In the genomic region with DNA sequence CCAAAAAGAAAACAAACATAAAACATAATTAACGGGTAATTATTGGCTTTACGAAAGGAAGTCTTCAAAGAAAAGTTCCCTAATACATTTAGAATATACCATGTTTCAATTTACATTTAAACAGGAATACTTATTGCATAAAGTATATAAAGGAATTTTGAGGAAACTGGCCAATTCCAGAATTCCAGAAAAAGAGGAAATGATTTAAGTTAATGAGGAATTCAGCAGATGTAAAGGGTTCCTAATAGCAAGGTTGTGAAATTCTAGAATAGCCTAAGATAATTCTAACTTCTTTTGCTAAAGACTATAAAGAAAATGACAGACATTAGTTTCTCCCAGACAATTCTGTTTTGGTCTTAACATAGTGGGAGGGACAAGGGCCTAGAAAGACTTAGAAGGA, we compare ENCODE assay signal across 22 cellular contexts. TPM values are rescaled to one million over a fixed set of nuclear protein-coding genes. Genes with fewer than 3 reads are reported as not detected.
A peak's percentile ranks its signal among the peaks of the same experiment; 100 is the strongest.
DNase-seq lines count a peak whose midpoint lies in the region; ATAC-seq lines count a peak whose summit lies in the region.
"Had no signal": no experiment of that assay in that cellular context is flagged by ENCODE, and none has a peak within 500 bp of the region (broad histone marks: within the 10 kb centered on the region; RNA-seq: fewer than 3 reads in every experiment).

No MANE protein-coding gene starts in this region.

- no peaks in the 10 kb centered on the region for H3K9me3 Mint-ChIP-seq in stimulated activated naive CD8-positive, alpha-beta T cell treated with anti-CD3 and anti-CD28 coated beads, Interleukin-15, Interleukin-2, amounts not matched to agents 100 ng/mL and 50 ng/mL, for 24 hours
- H3K9me3 Mint-ChIP-seq in stimulated activated naive CD8-positive, alpha-beta T cell treated with anti-CD3 and anti-CD28 coated beads, Interleukin-15, amount 100 ng/mL, for 72 hours: no peaks in the 10 kb centered on the region
- H3K9me3 Mint-ChIP-seq in central memory CD8-positive, alpha-beta T cell: no peaks in the 10 kb centered on the region
- H3K9me3 Mint-ChIP-seq in immature natural killer cell: no peaks in the 10 kb centered on the region
- H3K9me3 Mint-ChIP-seq in stimulated activated memory B cell treated with anti-CD40 and anti-IgM and Interleukin-4, amounts not matched to agents 10 μg/mL and 1 μg/mL and 100 μg/mL, for 72 hours: no peaks in the 10 kb centered on the region
- no peaks in the 10 kb centered on the region for H3K9me3 Mint-ChIP-seq in activated T-helper 1 cell treated with anti-CD3 and anti-CD28 coated beads, Interleukin-12 subunit alpha, Interleukin-12 subunit beta, Interleukin-2, Interleukin-4 antibody, amounts not matched to agents 30 ng/mL and 10 ng/mL and 1 ng/mL, durations not matched to agents 14 hours and 24 hours and 36 hours
- H3K9me3 Mint-ChIP-seq: activated naive CD4-positive, alpha-beta T cell treated with anti-CD3 and anti-CD28 coated beads for 36 hours; activated T-cell treated with anti-CD3 and anti-CD28 coated beads, Interleukin-2, amount 50 U/mL, for 24 hours; nephron progenitor cell; stimulated activated naive B cell treated with anti-CD40 and anti-IgM and Interleukin-4, amounts not matched to agents 10 μg/mL and 1 μg/mL and 100 μg/mL, for 72 hours had no signal

- ATAC-seq in stimulated activated naive CD8-positive, alpha-beta T cell treated with anti-CD3 and anti-CD28 coated beads, Interleukin-15, amount 100 ng/mL, for 72 hours: no peak
- ATAC-seq in central memory CD8-positive, alpha-beta T cell (replicated peaks; ENCODE audit: extremely low read depth, poor library complexity, severe bottlenecking): no peak
- no peak for ATAC-seq in stimulated activated memory B cell treated with anti-CD40 and anti-IgM and Interleukin-4, amounts not matched to agents 10 μg/mL and 1 μg/mL and 100 μg/mL, for 72 hours
- ATAC-seq: A549; stimulated activated naive B cell treated with anti-CD40 and anti-IgM and Interleukin-4, amounts not matched to agents 10 μg/mL and 1 μg/mL and 100 μg/mL, for 72 hours had no signal

- no peak for DNase-seq in stimulated activated naive CD8-positive, alpha-beta T cell treated with anti-CD3 and anti-CD28 coated beads, Interleukin-15, amount 100 ng/mL, for 72 hours
- no peak for DNase-seq in central memory CD8-positive, alpha-beta T cell (ENCODE audit: low spot score in 2 of 2)
- no peak for DNase-seq in immature natural killer cell
- DNase-seq in activated T-helper 1 cell treated with anti-CD3 and anti-CD28 coated beads, Interleukin-12 subunit alpha, Interleukin-12 subunit beta, Interleukin-2, Interleukin-4 antibody, amounts not matched to agents 30 ng/mL and 10 ng/mL and 1 ng/mL, durations not matched to agents 14 hours and 24 hours and 36 hours (ENCODE audit: low spot score): no peak
- no peak for DNase-seq in effector CD8-positive, alpha-beta T cell (lab: John Stamatoyannopoulos, UW)
- DNase-seq in NCI-H524 (lab: John Stamatoyannopoulos, UW): no peak
- DNase-seq: activated CD4-positive, CD25-positive, alpha-beta regulatory T cell treated with anti-CD3 and anti-CD28 coated beads, Interleukin-2, amount 50 U/mL, for 72 hours; activated CD8-positive, alpha-beta T cell treated with anti-CD3 and anti-CD28 coated beads, Interleukin-2, amount 10 ng/mL, durations not matched to agents 7 days and 5 days; activated naive CD4-positive, alpha-beta T cell treated with anti-CD3 and anti-CD28 coated beads for 36 hours; activated T-cell treated with anti-CD3 and anti-CD28 coated beads, Interleukin-2, amount 50 U/mL, for 24 hours; C1 segment of cervical spinal cord; foreskin melanocyte; Karpas-422; NCI-H1930; NCI-H446 treated with DMSO at 0.1 percent for 48 hours; nephron progenitor cell; stimulated activated CD4-positive, alpha-beta T cell treated with anti-CD3 and anti-CD28 coated beads, Interleukin-1b, Interleukin-23, amount 100 ng/mL, for 48 hours; stimulated activated naive B cell treated with anti-CD40 and anti-IgM and Interleukin-4, amounts not matched to agents 10 μg/mL and 1 μg/mL and 100 μg/mL, for 72 hours; T1000 had no signal

- peaks cover 23% of the 10 kb centered on the region for H3K36me3 Mint-ChIP-seq in stimulated activated naive CD8-positive, alpha-beta T cell treated with anti-CD3 and anti-CD28 coated beads, Interleukin-15, Interleukin-2, amounts not matched to agents 100 ng/mL and 50 ng/mL, for 24 hours (ENCODE audit: low read depth)
- H3K36me3 Mint-ChIP-seq in central memory CD8-positive, alpha-beta T cell (ENCODE audit: insufficient read depth): no peaks in the 10 kb centered on the region
- H3K36me3 Mint-ChIP-seq in immature natural killer cell: peaks cover 0 to 13% (median 13%) of the 10 kb centered on the region in 3 donors
- H3K36me3 Mint-ChIP-seq in stimulated activated memory B cell treated with anti-CD40 and anti-IgM and Interleukin-4, amounts not matched to agents 10 μg/mL and 1 μg/mL and 100 μg/mL, for 72 hours: peaks cover 18% of the 10 kb centered on the region
- peaks cover 14% of the 10 kb centered on the region for H3K36me3 Mint-ChIP-seq in activated T-helper 1 cell treated with anti-CD3 and anti-CD28 coated beads, Interleukin-12 subunit alpha, Interleukin-12 subunit beta, Interleukin-2, Interleukin-4 antibody, amounts not matched to agents 30 ng/mL and 10 ng/mL and 1 ng/mL, durations not matched to agents 14 hours and 24 hours and 36 hours (ENCODE audit: low read depth)

- H3K27ac Mint-ChIP-seq in stimulated activated naive CD8-positive, alpha-beta T cell treated with anti-CD3 and anti-CD28 coated beads, Interleukin-15, Interleukin-2, amounts not matched to agents 100 ng/mL and 50 ng/mL, for 24 hours: no peak overlapping the region
- no peak overlapping the region for H3K27ac Mint-ChIP-seq in stimulated activated naive CD8-positive, alpha-beta T cell treated with anti-CD3 and anti-CD28 coated beads, Interleukin-15, amount 100 ng/mL, for 72 hours
- H3K27ac Mint-ChIP-seq in central memory CD8-positive, alpha-beta T cell (ENCODE audit: low read depth): no peak overlapping the region
- peak overlapping the region in 5 of 6 donors; percentile 14 to 95 (median 84) for H3K27ac Mint-ChIP-seq in immature natural killer cell
- H3K27ac Mint-ChIP-seq in stimulated activated memory B cell treated with anti-CD40 and anti-IgM and Interleukin-4, amounts not matched to agents 10 μg/mL and 1 μg/mL and 100 μg/mL, for 72 hours: peak overlapping the region; percentile 69
- no peak overlapping the region for H3K27ac Mint-ChIP-seq in activated T-helper 1 cell treated with anti-CD3 and anti-CD28 coated beads, Interleukin-12 subunit alpha, Interleukin-12 subunit beta, Interleukin-2, Interleukin-4 antibody, amounts not matched to agents 30 ng/mL and 10 ng/mL and 1 ng/mL, durations not matched to agents 14 hours and 24 hours and 36 hours
- H3K27ac Mint-ChIP-seq: activated naive CD4-positive, alpha-beta T cell treated with anti-CD3 and anti-CD28 coated beads for 36 hours; activated T-cell treated with anti-CD3 and anti-CD28 coated beads, Interleukin-2, amount 50 U/mL, for 24 hours had no signal

- peaks cover 4% of the 10 kb centered on the region for H3K27me3 Mint-ChIP-seq in stimulated activated naive CD8-positive, alpha-beta T cell treated with anti-CD3 and anti-CD28 coated beads, Interleukin-15, Interleukin-2, amounts not matched to agents 100 ng/mL and 50 ng/mL, for 24 hours
- no peaks in the 10 kb centered on the region for H3K27me3 Mint-ChIP-seq in stimulated activated naive CD8-positive, alpha-beta T cell treated with anti-CD3 and anti-CD28 coated beads, Interleukin-15, amount 100 ng/mL, for 72 hours
- no peaks in the 10 kb centered on the region for H3K27me3 Mint-ChIP-seq in central memory CD8-positive, alpha-beta T cell
- peaks cover 0 to 3% (median 3%) of the 10 kb centered on the region in 3 donors for H3K27me3 Mint-ChIP-seq in immature natural killer cell (ENCODE audit: low read depth in 3 of 3)
- no peaks in the 10 kb centered on the region for H3K27me3 Mint-ChIP-seq in stimulated activated memory B cell treated with anti-CD40 and anti-IgM and Interleukin-4, amounts not matched to agents 10 μg/mL and 1 μg/mL and 100 μg/mL, for 72 hours
- no peaks in the 10 kb centered on the region for H3K27me3 Mint-ChIP-seq in activated T-helper 1 cell treated with anti-CD3 and anti-CD28 coated beads, Interleukin-12 subunit alpha, Interleukin-12 subunit beta, Interleukin-2, Interleukin-4 antibody, amounts not matched to agents 30 ng/mL and 10 ng/mL and 1 ng/mL, durations not matched to agents 14 hours and 24 hours and 36 hours (ENCODE audit: insufficient read depth)
- H3K27me3 Mint-ChIP-seq: activated T-cell treated with anti-CD3 and anti-CD28 coated beads, Interleukin-2, amount 50 U/mL, for 24 hours; stimulated activated naive B cell treated with anti-CD40 and anti-IgM and Interleukin-4, amounts not matched to agents 10 μg/mL and 1 μg/mL and 100 μg/mL, for 72 hours had no signal

- H3K4me1 Mint-ChIP-seq in stimulated activated naive CD8-positive, alpha-beta T cell treated with anti-CD3 and anti-CD28 coated beads, Interleukin-15, Interleukin-2, amounts not matched to agents 100 ng/mL and 50 ng/mL, for 24 hours (ENCODE audit: low read depth): peaks cover 51% of the 10 kb centered on the region
- H3K4me1 Mint-ChIP-seq in stimulated activated naive CD8-positive, alpha-beta T cell treated with anti-CD3 and anti-CD28 coated beads, Interleukin-15, amount 100 ng/mL, for 72 hours: peaks cover 55% of the 10 kb centered on the region
- peaks cover 39% of the 10 kb centered on the region for H3K4me1 Mint-ChIP-seq in central memory CD8-positive, alpha-beta T cell
- H3K4me1 Mint-ChIP-seq in immature natural killer cell: peaks cover 52 to 83% of the 10 kb centered on the region in 2 donors
- H3K4me1 Mint-ChIP-seq in stimulated activated memory B cell treated with anti-CD40 and anti-IgM and Interleukin-4, amounts not matched to agents 10 μg/mL and 1 μg/mL and 100 μg/mL, for 72 hours: peaks cover 23% of the 10 kb centered on the region
- H3K4me1 Mint-ChIP-seq in activated T-helper 1 cell treated with anti-CD3 and anti-CD28 coated beads, Interleukin-12 subunit alpha, Interleukin-12 subunit beta, Interleukin-2, Interleukin-4 antibody, amounts not matched to agents 30 ng/mL and 10 ng/mL and 1 ng/mL, durations not matched to agents 14 hours and 24 hours and 36 hours (ENCODE audit: low read depth): peaks cover 36% of the 10 kb centered on the region

- intact Hi-C loops in activated T-helper 1 cell treated with anti-CD3 and anti-CD28 coated beads, Interleukin-12 subunit alpha, Interleukin-12 subunit beta, Interleukin-2, Interleukin-4 antibody, amounts not matched to agents 30 ng/mL and 10 ng/mL and 1 ng/mL, durations not matched to agents 14 hours and 24 hours and 36 hours (cut with micrococcal nuclease): loop anchor here (2.0 to 10.0 kb wide), 7 partner anchors 35 to 1563 kb away; a partner anchor contains a TSS

- peak overlapping the region; percentile 3 for H3K4me3 Mint-ChIP-seq in stimulated activated naive CD8-positive, alpha-beta T cell treated with anti-CD3 and anti-CD28 coated beads, Interleukin-15, Interleukin-2, amounts not matched to agents 100 ng/mL and 50 ng/mL, for 24 hours
- no peak overlapping the region for H3K4me3 Mint-ChIP-seq in stimulated activated naive CD8-positive, alpha-beta T cell treated with anti-CD3 and anti-CD28 coated beads, Interleukin-15, amount 100 ng/mL, for 72 hours
- peak overlapping the region; percentile 13 for H3K4me3 Mint-ChIP-seq in central memory CD8-positive, alpha-beta T cell
- peak overlapping the region; percentile 73 to 89 (median 74) for H3K4me3 Mint-ChIP-seq in immature natural killer cell
- H3K4me3 Mint-ChIP-seq in stimulated activated memory B cell treated with anti-CD40 and anti-IgM and Interleukin-4, amounts not matched to agents 10 μg/mL and 1 μg/mL and 100 μg/mL, for 72 hours: no peak overlapping the region
- no peak overlapping the region for H3K4me3 Mint-ChIP-seq in activated T-helper 1 cell treated with anti-CD3 and anti-CD28 coated beads, Interleukin-12 subunit alpha, Interleukin-12 subunit beta, Interleukin-2, Interleukin-4 antibody, amounts not matched to agents 30 ng/mL and 10 ng/mL and 1 ng/mL, durations not matched to agents 14 hours and 24 hours and 36 hours
- H3K4me3 Mint-ChIP-seq: activated CD8-positive, alpha-beta T cell treated with anti-CD3 and anti-CD28 coated beads, Interleukin-2, amount 10 ng/mL, durations not matched to agents 7 days and 5 days; activated naive CD4-positive, alpha-beta T cell treated with anti-CD3 and anti-CD28 coated beads for 36 hours; activated T-cell treated with anti-CD3 and anti-CD28 coated beads, Interleukin-2, amount 50 U/mL, for 24 hours; nephron progenitor cell; stimulated activated naive B cell treated with anti-CD40 and anti-IgM and Interleukin-4, amounts not matched to agents 10 μg/mL and 1 μg/mL and 100 μg/mL, for 72 hours had no signal

RNA-seq across cellular contexts. Expression of a gene that starts 35.0 kb away (rescaled TPM):
- polyA plus RNA-seq in immature natural killer cell: 100 to 1,000 TPM in 1 of 3 donors, 10 to 100 TPM in 2; 60.3 to 109 (median 86.4) TPM
- 17.2 and 19.2 TPM in 2 replicates for total RNA-seq in activated T-helper 1 cell treated with anti-CD3 and anti-CD28 coated beads, Interleukin-12 subunit alpha, Interleukin-12 subunit beta, Interleukin-2, Interleukin-4 antibody, amounts not matched to agents 30 ng/mL and 10 ng/mL and 1 ng/mL, durations not matched to agents 14 hours and 24 hours and 36 hours

Comparison
In these comparisons a context has a peak if more than half of its experiments do, and no peak if none do; other contexts are left out.
1. H3K4me3 Mint-ChIP-seq: peak in stimulated activated naive CD8-positive, alpha-beta T cell treated with anti-CD3 and anti-CD28 coated beads, Interleukin-15, Interleukin-2, amounts not matched to agents 100 ng/mL and 50 ng/mL, for 24 hours (single experiment), central memory CD8-positive, alpha-beta T cell (single experiment) and immature natural killer cell (5 of 5); none in stimulated activated naive CD8-positive, alpha-beta T cell treated with anti-CD3 and anti-CD28 coated beads, Interleukin-15, amount 100 ng/mL, for 72 hours (0 of 2), stimulated activated memory B cell treated with anti-CD40 and anti-IgM and Interleukin-4, amounts not matched to agents 10 μg/mL and 1 μg/mL and 100 μg/mL, for 72 hours (single experiment) and activated T-helper 1 cell treated with anti-CD3 and anti-CD28 coated beads, Interleukin-12 subunit alpha, Interleukin-12 subunit beta, Interleukin-2, Interleukin-4 antibody, amounts not matched to agents 30 ng/mL and 10 ng/mL and 1 ng/mL, durations not matched to agents 14 hours and 24 hours and 36 hours (single experiment).
2. H3K27ac Mint-ChIP-seq: peak in immature natural killer cell (5 of 6) and stimulated activated memory B cell treated with anti-CD40 and anti-IgM and Interleukin-4, amounts not matched to agents 10 μg/mL and 1 μg/mL and 100 μg/mL, for 72 hours (single experiment); none in stimulated activated naive CD8-positive, alpha-beta T cell treated with anti-CD3 and anti-CD28 coated beads, Interleukin-15, Interleukin-2, amounts not matched to agents 100 ng/mL and 50 ng/mL, for 24 hours (single experiment), stimulated activated naive CD8-positive, alpha-beta T cell treated with anti-CD3 and anti-CD28 coated beads, Interleukin-15, amount 100 ng/mL, for 72 hours (0 of 2), central memory CD8-positive, alpha-beta T cell (single experiment) and activated T-helper 1 cell treated with anti-CD3 and anti-CD28 coated beads, Interleukin-12 subunit alpha, Interleukin-12 subunit beta, Interleukin-2, Interleukin-4 antibody, amounts not matched to agents 30 ng/mL and 10 ng/mL and 1 ng/mL, durations not matched to agents 14 hours and 24 hours and 36 hours (single experiment).